8 cellular contexts compared by ENCODE assay signal in genomic region chr1:234675561-234675960, GRCh38.
DNase-seq lines count a peak whose midpoint lies in the region; ATAC-seq and TF ChIP-seq lines count a peak whose summit lies in the region.

No MANE protein-coding gene starts in this region.

- no peaks in the 10 kb centered on the region for H3K9me3 Mint-ChIP-seq in activated T-cell treated with anti-CD3 and anti-CD28 coated beads, Interleukin-2, amount 50 U/mL, for 4 hours

- peak overlapping the region; percentile 86 for H2AFZ ChIP-seq in SU-DHL-6 (ENCODE audit: low read depth, low read length, severe bottlenecking)

- H3K79me2 ChIP-seq in SU-DHL-6 (ENCODE audit: insufficient read depth, low read length): no peaks in the 10 kb centered on the region

- H3K4me3 Mint-ChIP-seq in activated T-cell treated with anti-CD3 and anti-CD28 coated beads, Interleukin-2, amount 50 U/mL, for 4 hours: peak overlapping the region; percentile 79

- DNase-seq in activated T-cell treated with anti-CD3 and anti-CD28 coated beads, Interleukin-2, amount 50 U/mL, for 4 hours: no peak
- no peak for DNase-seq in activated T-cell treated with anti-CD3 and anti-CD28 coated beads for 4 hours
- DNase-seq in T1000 (lab: John Stamatoyannopoulos, UW): no peak
- DNase-seq in iPS-NIHi7 (ENCODE audit: extremely low spot score): no peak

- H3K27me3 ChIP-seq in SU-DHL-6 (ENCODE audit: low read length) (no peaks in the 10 kb centered on the region), layer of hippocampus (ENCODE audit: control insufficient read depth, insufficient read depth, low read length) (no peaks in the 10 kb centered on the region), subcutaneous abdominal adipose tissue (ENCODE audit: control insufficient read depth in 5 of 5, insufficient read depth in 4 of 5, low read length in 5 of 5) (no peaks in the 10 kb centered on the region)

- H4K20me1 ChIP-seq in SU-DHL-6 (ENCODE audit: low read depth, low read length): no peaks in the 10 kb centered on the region

- H3K4me1 ChIP-seq in subcutaneous abdominal adipose tissue (ENCODE audit: control insufficient read depth in 5 of 5, insufficient read depth in 5 of 5, low read length in 5 of 5): peaks cover 0 to 11% (median 10%) of the 10 kb centered on the region in 5 donors

- peaks cover 12% of the 10 kb centered on the region for H3K4me1 Mint-ChIP-seq in activated T-cell treated with anti-CD3 and anti-CD28 coated beads, Interleukin-2, amount 50 U/mL, for 4 hours (ENCODE audit: low read depth)

- no peaks in the 10 kb centered on the region for H3K36me3 Mint-ChIP-seq in activated T-cell treated with anti-CD3 and anti-CD28 coated beads, Interleukin-2, amount 50 U/mL, for 4 hours (ENCODE audit: insufficient read depth)

- TF ChIP-seq CTCF in SU-DHL-6 (IDR thresholded peaks at IDR 0.05; ENCODE audit: insufficient read depth, low read length, poor library complexity, severe bottlenecking): no peak

- H3K4me2 ChIP-seq in SU-DHL-6 (ENCODE audit: low read depth, low read length, poor library complexity, severe bottlenecking): peak overlapping the region; percentile 64

- H3K36me3 ChIP-seq in SU-DHL-6 (ENCODE audit: low read length): no peaks in the 10 kb centered on the region
- H3K36me3 ChIP-seq in subcutaneous abdominal adipose tissue (ENCODE audit: control insufficient read depth in 5 of 5, insufficient read depth in 5 of 5, low read length in 5 of 5): no peaks in the 10 kb centered on the region

- no peaks in the 10 kb centered on the region for H3K27me3 Mint-ChIP-seq in activated T-cell treated with anti-CD3 and anti-CD28 coated beads, Interleukin-2, amount 50 U/mL, for 4 hours (ENCODE audit: low read depth)

- ATAC-seq in activated T-cell treated with anti-CD3 and anti-CD28 coated beads, Interleukin-2, amount 50 U/mL, for 4 hours: no peak
- ATAC-seq in HG02763 (IDR thresholded peaks at IDR 0.05; ENCODE audit: unreplicated experiment): no peak

- no peaks in the 10 kb centered on the region for H3K9me2 ChIP-seq in SU-DHL-6 (replicated peaks; ENCODE audit: insufficient read depth, low read length)

- H3K9me3 ChIP-seq in SU-DHL-6 (ENCODE audit: insufficient read depth, low read length): no peaks in the 10 kb centered on the region
- H3K9me3 ChIP-seq in subcutaneous abdominal adipose tissue (ENCODE audit: control insufficient read depth in 5 of 5, low read length in 5 of 5): no peaks in the 10 kb centered on the region

- H3K4me3 ChIP-seq in SU-DHL-6 (ENCODE audit: insufficient read depth, low read length, poor library complexity, severe bottlenecking) (peak overlapping the region; percentile 49), subcutaneous abdominal adipose tissue (ENCODE audit: low read depth in 1 of 5, low read length in 5 of 5) (peak overlapping the region in 3 of 5 donors; percentile 64 to 76 (median 66))

- H3K27ac ChIP-seq in SU-DHL-6 (ENCODE audit: low read depth, low read length): no peak overlapping the region
- peak overlapping the region; percentile 81 for H3K27ac ChIP-seq in layer of hippocampus (ENCODE audit: low read depth, low read length)
- H3K27ac ChIP-seq in subcutaneous abdominal adipose tissue (ENCODE audit: low read depth, low read length): no peak overlapping the region

- H3K9ac ChIP-seq in SU-DHL-6 (ENCODE audit: low read length): peak overlapping the region; percentile 32; the same call in 1 of the 2 replicates
- H3K9ac ChIP-seq in subcutaneous abdominal adipose tissue (ENCODE audit: low read length in 5 of 5): peak overlapping the region in 2 of 5 donors; percentile 56 to 72

- H3F3A ChIP-seq in SU-DHL-6 (ENCODE audit: insufficient read depth): no peaks in the 10 kb centered on the region
